17 cellular contexts compared by ENCODE assay signal in the genomic region with DNA sequence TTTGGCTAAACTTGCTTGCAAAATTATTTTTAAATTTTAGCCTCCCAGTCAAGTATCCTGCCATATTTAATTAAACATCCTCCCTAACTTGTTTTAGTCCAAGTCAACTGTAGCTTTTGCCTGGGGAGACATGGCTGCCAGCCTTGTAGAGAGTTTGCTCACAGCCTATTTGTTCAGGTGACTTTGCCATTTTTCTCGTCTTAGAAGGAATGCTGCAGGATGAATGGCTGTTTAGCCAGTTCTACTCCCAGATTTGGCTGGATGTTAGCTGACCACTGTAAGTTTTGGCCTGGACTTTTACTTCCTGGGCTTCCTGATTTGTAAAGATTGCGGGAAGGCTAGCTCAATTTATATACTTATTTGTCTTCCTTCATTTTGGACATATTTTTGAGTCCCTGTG.
DNase-seq lines count a peak whose midpoint lies in the region; ATAC-seq and TF ChIP-seq lines count a peak whose summit lies in the region.
"Had no signal": no experiment of that assay in that cellular context is flagged by ENCODE, and none has a peak within 500 bp of the region (broad histone marks: within the 10 kb centered on the region; RNA-seq: fewer than 3 reads in every experiment).

No MANE protein-coding gene starts in this region.

- no peaks in the 10 kb centered on the region for H3K4me1 ChIP-seq in endodermal cell (ENCODE audit: control insufficient read depth, insufficient read depth, low read length)
- H3K4me1 ChIP-seq: A549; BLaER1 treated with 17β-estradiol and CSF1 and Interleukin-3, amounts not matched to agents 10 nM and 100 nM; Caco-2 had no signal

- no peaks in the 10 kb centered on the region for H3K4me1 Mint-ChIP-seq in MCF 10A (ENCODE audit: insufficient read depth, unreplicated experiment)
- peaks cover 4% of the 10 kb centered on the region for H3K4me1 Mint-ChIP-seq in endodermal cell
- no peaks in the 10 kb centered on the region for H3K4me1 Mint-ChIP-seq in endothelial cell (ENCODE audit: unreplicated experiment)
- H3K4me1 Mint-ChIP-seq: B cell had no signal

- intact Hi-C loops in MCF 10A (cut with micrococcal nuclease): no loop called here

- DNase-seq in T47D (ENCODE audit: low read depth in 1 of 2, low spot score in 1 of 2): peak; percentile 12 to 94
- DNase-seq in MCF 10A (ENCODE audit: unreplicated experiment): no peak
- DNase-seq in endodermal cell: no peak
- no peak for DNase-seq in endothelial cell (ENCODE audit: low spot score)
- DNase-seq: AML-193; Caco-2; Calu3; CD4-positive, alpha-beta T cell; CD8-positive, alpha-beta T cell; DMS79 treated with DMSO at 0.1 percent for 48 hours; GF-D8 had no signal

- H3K4me3 ChIP-seq in endodermal cell (ENCODE audit: low read length): no peak overlapping the region
- H3K4me3 ChIP-seq: A549; BLaER1 treated with 17β-estradiol and CSF1 and Interleukin-3, amounts not matched to agents 10 nM and 100 nM had no signal

- peaks cover 7% of the 10 kb centered on the region for H3K9me3 ChIP-seq in endodermal cell (ENCODE audit: control insufficient read depth, low read length)
- H3K9me3 ChIP-seq: A549, Caco-2 had no signal

- no peak for TF ChIP-seq CTCF in MCF 10A (IDR thresholded peaks at IDR 0.05; ENCODE audit: unreplicated experiment)
- no peak for TF ChIP-seq CTCF in endodermal cell (conservative IDR thresholded peaks at IDR 0.05)
- no peak for TF ChIP-seq CTCF in endothelial cell (IDR thresholded peaks at IDR 0.05; ENCODE audit: unreplicated experiment)

- CTCF ChIA-PET in MCF 10A (lab: Yijun Ruan, JAX): interaction anchor here (1.4 kb wide), 1 partner anchor 28 kb away, joined by 3 read pairs; no protein-coding TSS in a partner anchor

- H3K27ac ChIP-seq in endodermal cell (ENCODE audit: low read depth, low read length): no peak overlapping the region
- H3K27ac ChIP-seq: 22Rv1; A549; BLaER1 treated with 17β-estradiol and CSF1 and Interleukin-3, amounts not matched to agents 10 nM and 100 nM; C4-2B had no signal

- 78 to 90% methylated on average over 1 of the region's 2 CpGs for WGBS in endodermal cell (ENCODE audit: insufficient coverage in 1 of 2, insufficient read length in 1 of 2), 2 experiments

- POLR2A ChIA-PET in MCF 10A (lab: Yijun Ruan, JAX): no interaction called here

- no peak for ATAC-seq in HG02763 (IDR thresholded peaks at IDR 0.05; ENCODE audit: unreplicated experiment)
- ATAC-seq: A549; CD8-positive, alpha-beta T cell had no signal

- H3K27me3 Mint-ChIP-seq in MCF 10A (ENCODE audit: insufficient read depth, unreplicated experiment): no peaks in the 10 kb centered on the region
- H3K27me3 Mint-ChIP-seq in endodermal cell (ENCODE audit: insufficient read depth): no peaks in the 10 kb centered on the region
- H3K27me3 Mint-ChIP-seq in endothelial cell (ENCODE audit: unreplicated experiment): peaks cover 3% of the 10 kb centered on the region
- H3K27me3 Mint-ChIP-seq: B cell; CD4-positive, alpha-beta T cell had no signal

- in situ Hi-C loops in T47D (cut with HindIII; ENCODE audit: low pct_unique_long_range_greater_than_20kb, low sequenced_read_pairs): no loop called here

- H3K9ac ChIP-seq in endodermal cell (ENCODE audit: extremely low read depth, low read length, poor library complexity, severe bottlenecking): no peak overlapping the region
- H3K9ac ChIP-seq: BLaER1 treated with 17β-estradiol and CSF1 and Interleukin-3, amounts not matched to agents 10 nM and 100 nM had no signal

- no peak overlapping the region for H3K4me3 Mint-ChIP-seq in MCF 10A (ENCODE audit: unreplicated experiment)
- no peak overlapping the region for H3K4me3 Mint-ChIP-seq in endodermal cell
- H3K4me3 Mint-ChIP-seq in endothelial cell (ENCODE audit: unreplicated experiment): no peak overlapping the region
- H3K4me3 Mint-ChIP-seq: B cell; CD4-positive, alpha-beta T cell; CD8-positive, alpha-beta T cell had no signal

- H3K27ac Mint-ChIP-seq in MCF 10A (ENCODE audit: low read depth, unreplicated experiment): no peak overlapping the region
- H3K27ac Mint-ChIP-seq in endodermal cell: peak overlapping the region; percentile 35
- no peak overlapping the region for H3K27ac Mint-ChIP-seq in endothelial cell (ENCODE audit: unreplicated experiment)
- H3K27ac Mint-ChIP-seq: B cell; CD4-positive, alpha-beta T cell; CD8-positive, alpha-beta T cell had no signal

- H3K36me3 Mint-ChIP-seq in MCF 10A (ENCODE audit: insufficient read depth, unreplicated experiment): no peaks in the 10 kb centered on the region
- peaks cover 7% of the 10 kb centered on the region for H3K36me3 Mint-ChIP-seq in endodermal cell (ENCODE audit: low read depth)
- H3K36me3 Mint-ChIP-seq in endothelial cell (ENCODE audit: low read depth, unreplicated experiment): no peaks in the 10 kb centered on the region
- H3K36me3 Mint-ChIP-seq: CD8-positive, alpha-beta T cell had no signal

- no peaks in the 10 kb centered on the region for H3K27me3 ChIP-seq in endodermal cell (ENCODE audit: control insufficient read depth, insufficient read depth, low read length, poor library complexity, severe bottlenecking)
- H3K27me3 ChIP-seq: BLaER1 treated with 17β-estradiol and CSF1 and Interleukin-3, amounts not matched to agents 10 nM and 100 nM had no signal

- BruUV-seq in MCF 10A (replicated peaks; lab: Mats Ljungman, UMichigan): no TSS peak

- no peaks in the 10 kb centered on the region for H3K9me3 Mint-ChIP-seq in MCF 10A (ENCODE audit: unreplicated experiment)
- peaks cover 9% of the 10 kb centered on the region for H3K9me3 Mint-ChIP-seq in endodermal cell
- no peaks in the 10 kb centered on the region for H3K9me3 Mint-ChIP-seq in endothelial cell (ENCODE audit: unreplicated experiment)
- H3K9me3 Mint-ChIP-seq: CD8-positive, alpha-beta T cell had no signal

- H3K36me3 ChIP-seq in endodermal cell (ENCODE audit: control insufficient read depth, insufficient read depth, low read length): no peaks in the 10 kb centered on the region
- H3K36me3 ChIP-seq: BLaER1 treated with 17β-estradiol and CSF1 and Interleukin-3, amounts not matched to agents 10 nM and 100 nM had no signal

Comparison
In these comparisons a context has a peak if more than half of its experiments do, and no peak if none do; other contexts are left out.
1. DNase-seq: peak in T47D (2 of 2); none in MCF 10A (single experiment), endodermal cell (single experiment) and endothelial cell (single experiment).